ENCODE assay signal across 1 cellular context in genomic region chr2:96264656-96265348, GRCh38.
TF ChIP-seq lines count a peak whose summit lies in the region.

No MANE protein-coding gene starts in this region.

TF ChIP-seq in HepG2, 621 proteins besides CTCF, POLR2A, EP300 and RAD21 (continued from another document):
- TF ChIP-seq, protein P1, sequence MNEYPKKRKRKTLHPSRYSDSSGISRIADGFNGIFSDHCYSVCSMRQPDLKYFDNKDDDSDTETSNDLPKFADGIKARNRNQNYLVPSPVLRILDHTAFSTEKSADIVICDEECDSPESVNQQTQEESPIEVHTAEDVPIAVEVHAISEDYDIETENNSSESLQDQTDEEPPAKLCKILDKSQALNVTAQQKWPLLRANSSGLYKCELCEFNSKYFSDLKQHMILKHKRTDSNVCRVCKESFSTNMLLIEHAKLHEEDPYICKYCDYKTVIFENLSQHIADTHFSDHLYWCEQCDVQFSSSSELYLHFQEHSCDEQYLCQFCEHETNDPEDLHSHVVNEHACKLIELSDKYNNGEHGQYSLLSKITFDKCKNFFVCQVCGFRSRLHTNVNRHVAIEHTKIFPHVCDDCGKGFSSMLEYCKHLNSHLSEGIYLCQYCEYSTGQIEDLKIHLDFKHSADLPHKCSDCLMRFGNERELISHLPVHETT (CRISPR knock-in tag; conservative IDR thresholded peaks at IDR 0.05) = no peak
- no peak for TF ChIP-seq BRD4 (CRISPR knock-in tag; IDR thresholded peaks at IDR 0.05)
- TF ChIP-seq, protein P2, sequence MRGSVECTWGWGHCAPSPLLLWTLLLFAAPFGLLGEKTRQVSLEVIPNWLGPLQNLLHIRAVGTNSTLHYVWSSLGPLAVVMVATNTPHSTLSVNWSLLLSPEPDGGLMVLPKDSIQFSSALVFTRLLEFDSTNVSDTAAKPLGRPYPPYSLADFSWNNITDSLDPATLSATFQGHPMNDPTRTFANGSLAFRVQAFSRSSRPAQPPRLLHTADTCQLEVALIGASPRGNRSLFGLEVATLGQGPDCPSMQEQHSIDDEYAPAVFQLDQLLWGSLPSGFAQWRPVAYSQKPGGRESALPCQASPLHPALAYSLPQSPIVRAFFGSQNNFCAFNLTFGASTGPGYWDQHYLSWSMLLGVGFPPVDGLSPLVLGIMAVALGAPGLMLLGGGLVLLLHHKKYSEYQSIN (CRISPR knock-in tag; IDR thresholded peaks at IDR 0.05; ENCODE audit: borderline replicate concordance) = no peak; the same call in 1 of the 2 replicates
- TF ChIP-seq, protein P3, sequence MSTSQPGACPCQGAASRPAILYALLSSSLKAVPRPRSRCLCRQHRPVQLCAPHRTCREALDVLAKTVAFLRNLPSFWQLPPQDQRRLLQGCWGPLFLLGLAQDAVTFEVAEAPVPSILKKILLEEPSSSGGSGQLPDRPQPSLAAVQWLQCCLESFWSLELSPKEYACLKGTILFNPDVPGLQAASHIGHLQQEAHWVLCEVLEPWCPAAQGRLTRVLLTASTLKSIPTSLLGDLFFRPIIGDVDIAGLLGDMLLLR (CRISPR knock-in tag; IDR thresholded peaks at IDR 0.05) = peak; percentile 14; the same call in 1 of the 2 replicates
- TF ChIP-seq SATB2 (CRISPR knock-in tag; IDR thresholded peaks at IDR 0.05) = no peak
- TF ChIP-seq ZMYM4 (CRISPR knock-in tag; IDR thresholded peaks at IDR 0.05) = peak; percentile 46; the same call in 1 of the 2 replicates
- TF ChIP-seq NBN (conservative IDR thresholded peaks at IDR 0.05) = no peak
- peak; percentile 33; the same call in 1 of the 2 replicates for TF ChIP-seq SAP130 (CRISPR knock-in tag; IDR thresholded peaks at IDR 0.05; ENCODE audit: low read depth)
- peak; percentile 23; the same call in 1 of the 2 replicates for TF ChIP-seq SALL1 (CRISPR knock-in tag; IDR thresholded peaks at IDR 0.05)
- no peak for TF ChIP-seq MYNN (CRISPR knock-in tag; IDR thresholded peaks at IDR 0.05; ENCODE audit: low read depth)
- TF ChIP-seq ZBED4 (CRISPR knock-in tag; IDR thresholded peaks at IDR 0.05; ENCODE audit: borderline replicate concordance) = no peak
- TF ChIP-seq HNF4G (IDR thresholded peaks at IDR 0.05; ENCODE audit: borderline replicate concordance, low read depth, low read length) = no peak
- TF ChIP-seq HNF4G (CRISPR knock-in tag; IDR thresholded peaks at IDR 0.05; ENCODE audit: borderline replicate concordance, low read depth) = no peak
- no peak for TF ChIP-seq ZNF101 (CRISPR knock-in tag; IDR thresholded peaks at IDR 0.05; ENCODE audit: borderline replicate concordance, low read depth)
- no peak for TF ChIP-seq NR2F6 (IDR thresholded peaks at IDR 0.05)
- TF ChIP-seq NR2F6 (CRISPR knock-in tag; IDR thresholded peaks at IDR 0.05) = no peak
- TF ChIP-seq MXI1 (IDR thresholded peaks at IDR 0.05; ENCODE audit: borderline replicate concordance, low read depth, low read length) = peak; percentile 31; the same call in 1 of the 3 replicates
- no peak for TF ChIP-seq NFIB (CRISPR knock-in tag; IDR thresholded peaks at IDR 0.05; ENCODE audit: borderline replicate concordance)
- no peak for TF ChIP-seq MIER2 (CRISPR knock-in tag; IDR thresholded peaks at IDR 0.05)
- TF ChIP-seq ZNF878 (CRISPR knock-in tag; IDR thresholded peaks at IDR 0.05) = no peak
- TF ChIP-seq ZNF547 (CRISPR knock-in tag; IDR thresholded peaks at IDR 0.05) = 0 out of 2 replicates have a peak, but pooled peaks have one; percentile 23
- TF ChIP-seq STAG1 (CRISPR knock-in tag; IDR thresholded peaks at IDR 0.05) = peak; percentile 58
- TF ChIP-seq RFX3 (CRISPR knock-in tag; IDR thresholded peaks at IDR 0.05) = no peak
- no peak for TF ChIP-seq ZNF431 (CRISPR knock-in tag; IDR thresholded peaks at IDR 0.05; ENCODE audit: borderline replicate concordance, low read depth)
- TF ChIP-seq TARDBP (CRISPR knock-in tag; IDR thresholded peaks at IDR 0.05) = 0 out of 2 replicates have a peak, but pooled peaks have one; percentile 57
- 0 out of 2 replicates have a peak, but pooled peaks have one; percentile 78 for TF ChIP-seq SAFB2 (CRISPR knock-in tag; IDR thresholded peaks at IDR 0.05; ENCODE audit: borderline replicate concordance, low read depth)
- no peak for TF ChIP-seq USF2 (IDR thresholded peaks at IDR 0.05; ENCODE audit: low read depth, low read length)
- no peak for TF ChIP-seq USF2 (CRISPR knock-in tag; IDR thresholded peaks at IDR 0.05; ENCODE audit: borderline replicate concordance)
- no peak for TF ChIP-seq MZF1 (CRISPR knock-in tag; IDR thresholded peaks at IDR 0.05; ENCODE audit: borderline replicate concordance)
- TF ChIP-seq, protein P4, sequence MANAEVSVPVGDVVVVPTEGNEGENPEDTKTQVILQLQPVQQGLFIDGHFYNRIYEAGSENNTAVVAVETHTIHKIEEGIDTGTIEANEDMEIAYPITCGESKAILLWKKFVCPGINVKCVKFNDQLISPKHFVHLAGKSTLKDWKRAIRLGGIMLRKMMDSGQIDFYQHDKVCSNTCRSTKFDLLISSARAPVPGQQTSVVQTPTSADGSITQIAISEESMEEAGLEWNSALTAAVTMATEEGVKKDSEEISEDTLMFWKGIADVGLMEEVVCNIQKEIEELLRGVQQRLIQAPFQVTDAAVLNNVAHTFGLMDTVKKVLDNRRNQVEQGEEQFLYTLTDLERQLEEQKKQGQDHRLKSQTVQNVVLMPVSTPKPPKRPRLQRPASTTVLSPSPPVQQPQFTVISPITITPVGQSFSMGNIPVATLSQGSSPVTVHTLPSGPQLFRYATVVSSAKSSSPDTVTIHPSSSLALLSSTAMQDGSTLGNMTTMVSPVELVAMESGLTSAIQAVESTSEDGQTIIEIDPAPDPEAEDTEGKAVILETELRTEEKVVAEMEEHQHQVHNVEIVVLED (CRISPR knock-in tag; IDR thresholded peaks at IDR 0.05; ENCODE audit: borderline replicate concordance) = peak; percentile 44; the same call in 1 of the 2 replicates
- peak; percentile 52; the same call in 1 of the 2 replicates for TF ChIP-seq TGIF2 (CRISPR knock-in tag; IDR thresholded peaks at IDR 0.05)
- TF ChIP-seq HOXA3 (CRISPR knock-in tag; IDR thresholded peaks at IDR 0.05) = no peak
- 0 out of 2 replicates have a peak, but pooled peaks have one; percentile 1 for TF ChIP-seq ZNF274 (CRISPR knock-in tag; IDR thresholded peaks at IDR 0.05)
- TF ChIP-seq, protein P5, sequence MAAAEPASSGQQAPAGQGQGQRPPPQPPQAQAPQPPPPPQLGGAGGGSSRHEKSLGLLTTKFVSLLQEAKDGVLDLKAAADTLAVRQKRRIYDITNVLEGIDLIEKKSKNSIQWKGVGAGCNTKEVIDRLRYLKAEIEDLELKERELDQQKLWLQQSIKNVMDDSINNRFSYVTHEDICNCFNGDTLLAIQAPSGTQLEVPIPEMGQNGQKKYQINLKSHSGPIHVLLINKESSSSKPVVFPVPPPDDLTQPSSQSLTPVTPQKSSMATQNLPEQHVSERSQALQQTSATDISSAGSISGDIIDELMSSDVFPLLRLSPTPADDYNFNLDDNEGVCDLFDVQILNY (CRISPR knock-in tag; conservative IDR thresholded peaks at IDR 0.05) = no peak
- 0 out of 2 replicates have a peak, but pooled peaks have one; percentile 28 for TF ChIP-seq DRAP1 (CRISPR knock-in tag; IDR thresholded peaks at IDR 0.05)
- TF ChIP-seq ZNF546 (CRISPR knock-in tag; conservative IDR thresholded peaks at IDR 0.05) = 0 out of 2 replicates have a peak, but pooled peaks have one; percentile 37
- no peak for TF ChIP-seq POGZ (CRISPR knock-in tag; IDR thresholded peaks at IDR 0.05)
- no peak for TF ChIP-seq ZBTB46 (CRISPR knock-in tag; IDR thresholded peaks at IDR 0.05; ENCODE audit: borderline replicate concordance)
- no peak for TF ChIP-seq KLF15 (CRISPR knock-in tag; IDR thresholded peaks at IDR 0.05; ENCODE audit: borderline replicate concordance)
- TF ChIP-seq ZSCAN9 (CRISPR knock-in tag; IDR thresholded peaks at IDR 0.05; ENCODE audit: borderline replicate concordance) = no peak
- no peak for TF ChIP-seq RBFOX2 (IDR thresholded peaks at IDR 0.05; ENCODE audit: low read depth, low read length)
- TF ChIP-seq HNRNPK (IDR thresholded peaks at IDR 0.05; ENCODE audit: low read depth, low read length, poor library complexity, severe bottlenecking) = no peak
- no peak for TF ChIP-seq ZNF800 (CRISPR knock-in tag; IDR thresholded peaks at IDR 0.05)
- no peak for TF ChIP-seq MTF1 (CRISPR knock-in tag; IDR thresholded peaks at IDR 0.05)
TF ChIP-seq in HepG2: peak in this region for 39.
